ENCODE assay signal across 36 cellular contexts in the genomic region with DNA sequence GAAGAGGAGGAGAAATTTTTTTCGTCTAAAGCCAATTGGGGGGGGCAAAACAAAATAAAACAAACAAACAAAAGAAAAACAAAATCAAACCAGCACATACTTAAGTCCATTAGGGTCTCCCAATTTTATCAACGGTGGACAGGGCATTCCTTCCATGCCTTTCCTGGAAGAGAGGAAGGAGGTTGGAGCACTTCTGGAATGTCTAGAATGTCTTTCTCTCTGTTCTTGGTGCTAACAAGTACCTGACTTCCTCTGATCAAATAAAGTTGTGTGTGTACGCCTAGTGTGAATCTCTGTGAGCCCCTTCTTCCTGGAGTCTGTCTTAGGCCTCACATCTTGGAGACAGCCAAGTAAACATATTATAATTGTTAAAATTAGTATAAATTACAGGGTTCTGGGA.
"Had no signal": no experiment of that assay in that cellular context is flagged by ENCODE, and none has a peak within 500 bp of the region (broad histone marks: within the 10 kb centered on the region; RNA-seq: fewer than 3 reads in every experiment).

No MANE protein-coding gene starts in this region.

- H3K9me3 Mint-ChIP-seq: brain, endodermal cell had no signal

- H3K4me3 ChIP-seq: ascending aorta, breast epithelium, coronary artery, dorsolateral prefrontal cortex, esophagus muscularis mucosa, gastrocnemius medialis, heart left ventricle had no signal

- H3K27me3 ChIP-seq: ascending aorta, breast epithelium, dorsolateral prefrontal cortex, esophagus muscularis mucosa, foreskin keratinocyte, gastrocnemius medialis, heart left ventricle had no signal

- H3K27me3 Mint-ChIP-seq: activated CD4-positive, alpha-beta memory T cell treated with anti-CD3 and anti-CD28 coated beads for 36 hours; activated CD4-positive, alpha-beta T cell treated with anti-CD3 and anti-CD28 coated beads for 36 hours; activated CD4-positive, alpha-beta T cell treated with anti-CD3 and anti-CD28 coated beads, Interleukin-2, amount 10 ng/mL, durations not matched to agents 24 days and 14 days; activated CD8-positive, alpha-beta memory T cell treated with anti-CD3 and anti-CD28 coated beads, Interleukin-2, amount 10 ng/mL, durations not matched to agents 7 days and 5 days; activated naive CD4-positive, alpha-beta T cell treated with anti-CD3 and anti-CD28 coated beads, Interleukin-2, amount 10 ng/mL, durations not matched to agents 7 days and 5 days; activated naive CD8-positive, alpha-beta T cell treated with anti-CD3 and anti-CD28 coated beads, Interleukin-2, amount 10 ng/mL, durations not matched to agents 7 days and 5 days; central memory CD8-positive, alpha-beta T cell; dendritic cell treated with granulocyte-macrophage colony-stimulating factor and Interleukin-4, amounts not matched to agents 40 ng/mL and 50 ng/mL, for 4 days; T-helper 17 cell had no signal

- H3K4me1 Mint-ChIP-seq: activated CD4-positive, alpha-beta T cell treated with anti-CD3 and anti-CD28 coated beads for 36 hours; activated CD4-positive, alpha-beta T cell treated with anti-CD3 and anti-CD28 coated beads, Interleukin-2, amount 10 ng/mL, durations not matched to agents 24 days and 14 days; activated CD8-positive, alpha-beta memory T cell treated with anti-CD3 and anti-CD28 coated beads, Interleukin-2, amount 10 ng/mL, durations not matched to agents 7 days and 5 days; activated naive CD4-positive, alpha-beta T cell treated with anti-CD3 and anti-CD28 coated beads, Interleukin-2, amount 10 ng/mL, durations not matched to agents 7 days and 5 days; activated naive CD8-positive, alpha-beta T cell treated with anti-CD3 and anti-CD28 coated beads, Interleukin-2, amount 10 ng/mL, durations not matched to agents 7 days and 5 days; brain; central memory CD8-positive, alpha-beta T cell; T-helper 17 cell had no signal

- H3K9me3 ChIP-seq: ascending aorta, breast epithelium, esophagus muscularis mucosa, gastrocnemius medialis, heart left ventricle had no signal

- H3K4me1 ChIP-seq: ascending aorta, breast epithelium, foreskin keratinocyte, gastrocnemius medialis, heart left ventricle had no signal

- H3K27ac ChIP-seq: ascending aorta, breast epithelium, coronary artery, dorsolateral prefrontal cortex, esophagus muscularis mucosa, foreskin keratinocyte, gastrocnemius medialis, heart left ventricle, WERI-Rb-1 had no signal

- H3K4me3 Mint-ChIP-seq: activated CD4-positive, alpha-beta memory T cell treated with anti-CD3 and anti-CD28 coated beads for 36 hours; activated CD4-positive, alpha-beta T cell treated with anti-CD3 and anti-CD28 coated beads for 36 hours; activated CD4-positive, alpha-beta T cell treated with anti-CD3 and anti-CD28 coated beads, Interleukin-2, amount 10 ng/mL, durations not matched to agents 24 days and 14 days; activated CD8-positive, alpha-beta memory T cell treated with anti-CD3 and anti-CD28 coated beads, Interleukin-2, amount 10 ng/mL, durations not matched to agents 7 days and 5 days; activated CD8-positive, alpha-beta T cell treated with anti-CD3 and anti-CD28 coated beads, Interleukin-2, amount 10 ng/mL, durations not matched to agents 7 days and 5 days; activated naive CD4-positive, alpha-beta T cell treated with anti-CD3 and anti-CD28 coated beads, Interleukin-2, amount 10 ng/mL, durations not matched to agents 7 days and 5 days; activated naive CD8-positive, alpha-beta T cell treated with anti-CD3 and anti-CD28 coated beads, Interleukin-2, amount 10 ng/mL, durations not matched to agents 7 days and 5 days; activated T-helper 1 cell treated with anti-CD3 and anti-CD28 coated beads, Interleukin-12 subunit alpha, Interleukin-12 subunit beta, Interleukin-2, Interleukin-4 antibody, amounts not matched to agents 30 ng/mL and 10 ng/mL and 1 ng/mL, durations not matched to agents 14 hours and 24 hours and 36 hours; brain; central memory CD8-positive, alpha-beta T cell; dendritic cell treated with granulocyte-macrophage colony-stimulating factor and Interleukin-4, amounts not matched to agents 40 ng/mL and 50 ng/mL, for 4 days; endodermal cell; T-helper 17 cell; T-helper 2 cell treated with Interferon-gamma antibody and Interleukin-4, amounts not matched to agents 5 μg/mL and 100 μg/mL, for 36 hours had no signal

- H3K27ac Mint-ChIP-seq: activated CD4-positive, alpha-beta memory T cell treated with anti-CD3 and anti-CD28 coated beads for 36 hours; activated CD4-positive, alpha-beta T cell treated with anti-CD3 and anti-CD28 coated beads for 36 hours; activated CD4-positive, alpha-beta T cell treated with anti-CD3 and anti-CD28 coated beads, Interleukin-2, amount 10 ng/mL, durations not matched to agents 24 days and 14 days; activated CD8-positive, alpha-beta memory T cell treated with anti-CD3 and anti-CD28 coated beads, Interleukin-2, amount 10 ng/mL, durations not matched to agents 7 days and 5 days; activated CD8-positive, alpha-beta T cell treated with anti-CD3 and anti-CD28 coated beads, Interleukin-2, amount 10 ng/mL, durations not matched to agents 7 days and 5 days; activated naive CD4-positive, alpha-beta T cell treated with anti-CD3 and anti-CD28 coated beads, Interleukin-2, amount 10 ng/mL, durations not matched to agents 7 days and 5 days; activated naive CD4-positive, alpha-beta T cell treated with anti-CD3 and anti-CD28 coated beads, Interleukin-2, amount 50 U/mL, for 72 hours; activated naive CD8-positive, alpha-beta T cell treated with anti-CD3 and anti-CD28 coated beads, Interleukin-2, amount 10 ng/mL, durations not matched to agents 7 days and 5 days; activated T-helper 1 cell treated with anti-CD3 and anti-CD28 coated beads, Interleukin-12 subunit alpha, Interleukin-12 subunit beta, Interleukin-2, Interleukin-4 antibody, amounts not matched to agents 30 ng/mL and 10 ng/mL and 1 ng/mL, durations not matched to agents 14 hours and 24 hours and 36 hours; activated T-helper 2 cell treated with anti-CD3 and anti-CD28 coated beads, Interferon-gamma antibody, Interleukin-2, Interleukin-4, amounts not matched to agents 10 μg/mL and 5 μg/mL and 100 μg/mL, durations not matched to agents 14 hours and 24 hours and 36 hours; brain; dendritic cell treated with granulocyte-macrophage colony-stimulating factor and Interleukin-4, amounts not matched to agents 40 ng/mL and 50 ng/mL, for 4 days; endodermal cell; T-helper 17 cell; T-helper 2 cell treated with Interferon-gamma antibody and Interleukin-4, amounts not matched to agents 5 μg/mL and 100 μg/mL, for 36 hours had no signal

- DNase-seq: activated CD4-positive, alpha-beta memory T cell treated with anti-CD3 and anti-CD28 coated beads for 36 hours; activated CD4-positive, alpha-beta T cell treated with anti-CD3 and anti-CD28 coated beads for 36 hours; activated CD4-positive, alpha-beta T cell treated with anti-CD3 and anti-CD28 coated beads, Interleukin-2, amount 10 ng/mL, durations not matched to agents 24 days and 14 days; activated CD4-positive, CD25-positive, alpha-beta regulatory T cell; activated CD4-positive, CD25-positive, alpha-beta regulatory T cell treated with anti-CD3 and anti-CD28 coated beads, Interleukin-2, amount 50 U/mL, for 72 hours; activated CD8-positive, alpha-beta memory T cell treated with anti-CD3 and anti-CD28 coated beads, Interleukin-2, amount 10 ng/mL, durations not matched to agents 7 days and 5 days; activated CD8-positive, alpha-beta memory T cell treated with anti-CD3 and anti-CD28 coated beads, Interleukin-2, amount 50 U/mL, for 4 hours; activated CD8-positive, alpha-beta T cell treated with anti-CD3 and anti-CD28 coated beads, Interleukin-2, amount 10 ng/mL, durations not matched to agents 7 days and 5 days; activated gamma-delta T cell; activated naive CD4-positive, alpha-beta T cell; activated naive CD4-positive, alpha-beta T cell treated with anti-CD3 and anti-CD28 coated beads, Interleukin-2, amount 10 ng/mL, durations not matched to agents 7 days and 5 days; activated naive CD8-positive, alpha-beta T cell treated with anti-CD3 and anti-CD28 coated beads, Interleukin-2, amount 10 ng/mL, durations not matched to agents 7 days and 5 days; activated T-cell treated with anti-CD3 and anti-CD28 coated beads, Interleukin-2, amount 50 U/mL, for 1 hour; activated T-cell treated with anti-CD3 and anti-CD28 coated beads, Interleukin-2, amount 50 U/mL, for 48 hours; dorsolateral prefrontal cortex; effector memory CD4-positive, alpha-beta T cell; endodermal cell; foreskin keratinocyte; gastrocnemius medialis; glutamatergic neuron; heart left ventricle; T-helper 1 cell; T-helper 17 cell; T1000; WERI-Rb-1 had no signal

- H3K36me3 ChIP-seq: ascending aorta, breast epithelium, esophagus muscularis mucosa, gastrocnemius medialis, heart left ventricle, WERI-Rb-1 had no signal

- H3K36me3 Mint-ChIP-seq: activated CD4-positive, alpha-beta memory T cell treated with anti-CD3 and anti-CD28 coated beads for 36 hours; activated CD8-positive, alpha-beta memory T cell treated with anti-CD3 and anti-CD28 coated beads, Interleukin-2, amount 10 ng/mL, durations not matched to agents 7 days and 5 days; activated naive CD4-positive, alpha-beta T cell treated with anti-CD3 and anti-CD28 coated beads, Interleukin-2, amount 10 ng/mL, durations not matched to agents 7 days and 5 days; activated naive CD8-positive, alpha-beta T cell treated with anti-CD3 and anti-CD28 coated beads, Interleukin-2, amount 10 ng/mL, durations not matched to agents 7 days and 5 days; brain had no signal

- ATAC-seq: activated CD4-positive, alpha-beta T cell treated with anti-CD3 and anti-CD28 coated beads for 36 hours; activated CD8-positive, alpha-beta memory T cell treated with anti-CD3 and anti-CD28 coated beads, Interleukin-2, amount 10 ng/mL, durations not matched to agents 7 days and 5 days; activated CD8-positive, alpha-beta T cell treated with anti-CD3 and anti-CD28 coated beads, Interleukin-2, amount 10 ng/mL, durations not matched to agents 7 days and 5 days; activated naive CD4-positive, alpha-beta T cell treated with anti-CD3 and anti-CD28 coated beads, Interleukin-2, amount 50 U/mL, for 72 hours; foreskin keratinocyte; gastrocnemius medialis; heart left ventricle; T-helper 17 cell had no signal
